Comparison of ENCODE assay signal across 21 cellular contexts in the genomic region with DNA sequence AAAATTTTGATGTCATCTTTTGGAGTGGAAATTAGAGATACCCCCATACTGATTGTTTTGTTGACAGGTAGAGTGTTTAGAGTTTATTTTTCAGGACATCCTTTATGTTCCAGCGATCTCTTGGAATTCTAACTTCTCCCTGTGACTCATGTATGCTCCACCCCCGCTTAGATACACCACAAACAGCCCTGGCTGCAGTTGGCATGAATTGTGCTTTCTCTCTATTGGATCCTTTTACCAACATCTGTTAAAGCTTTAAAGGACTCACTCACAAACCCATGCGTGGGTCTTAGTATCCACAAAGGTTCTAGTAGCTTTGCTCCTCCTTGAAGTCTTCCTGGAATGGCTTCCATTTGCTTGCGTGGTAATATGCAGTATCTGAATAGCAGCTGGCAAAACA.
DNase-seq lines count a peak whose midpoint lies in the region; ATAC-seq and TF ChIP-seq lines count a peak whose summit lies in the region.
"Had no signal": no experiment of that assay in that cellular context is flagged by ENCODE, and none has a peak within 500 bp of the region (broad histone marks: within the 10 kb centered on the region; RNA-seq: fewer than 3 reads in every experiment).

No MANE protein-coding gene starts in this region.

- no peaks in the 10 kb centered on the region for H3F3A ChIP-seq in GM23248 (ENCODE audit: insufficient read depth)

- no peaks in the 10 kb centered on the region for H3K79me2 ChIP-seq in GM23248 (ENCODE audit: insufficient read depth)

- WGBS in GM23248 (ENCODE audit: low coverage in 1 of 2, low lambda C conversion rate in 2 of 2, missing lambda C conversion rate in 2 of 2), 2 experiments, result 17 to 18% methylated on average over 4 of the region's 4 CpGs

- DNase-seq in GM23248 (peak; percentile 59), SW480 (ENCODE audit: low spot score) (peak; percentile 83), inferior parietal cortex (ENCODE audit: extremely low spot score) (peak; percentile 56), substantia nigra (lab: John Stamatoyannopoulos, UW) (no peak), foreskin keratinocyte (no peak)
- DNase-seq in central memory CD4-positive, alpha-beta T cell, result no peak
- DNase-seq: activated CD4-positive, alpha-beta T cell treated with anti-CD3 and anti-CD28 coated beads for 1 hour; activated CD8-positive, alpha-beta memory T cell treated with anti-CD3 and anti-CD28 coated beads for 24 hours; activated T-cell treated with anti-CD3 and anti-CD28 coated beads, Interleukin-2, amount 50 U/mL, for 24 hours; BE2C; COR-L47; gastrocnemius medialis; GOT3; NCI-H526 treated with DMSO at 0.1 percent for 48 hours; Right ventricle myocardium superior; stimulated activated naive B cell treated with anti-CD40 and anti-IgM and Interleukin-4, amounts not matched to agents 10 μg/mL and 1 μg/mL and 100 μg/mL, for 72 hours; SW 1271; thyroid gland had no signal

- no peak for ATAC-seq in HG02884 (IDR thresholded peaks at IDR 0.05; ENCODE audit: unreplicated experiment)
- no peak for ATAC-seq in foreskin keratinocyte
- no peak for ATAC-seq in GM18520 (IDR thresholded peaks at IDR 0.05; ENCODE audit: unreplicated experiment)
- ATAC-seq: gastrocnemius medialis had no signal

- no peak overlapping the region for H2AFZ ChIP-seq in GM23248

- H3K9ac ChIP-seq in GM23248, result no peak overlapping the region

- in situ Hi-C loops in GM23248 (cut with MboI), result no loop called here

- no peak overlapping the region for H3K4me3 ChIP-seq in GM23248
- H3K4me3 ChIP-seq: gastrocnemius medialis, skin epidermis, thyroid gland had no signal

- H3K4me1 ChIP-seq in GM23248 (ENCODE audit: insufficient read depth) (no peaks in the 10 kb centered on the region), foreskin keratinocyte (no peaks in the 10 kb centered on the region)
- H3K4me1 ChIP-seq: BE2C, gastrocnemius medialis, thyroid gland had no signal

- H4K20me1 ChIP-seq in GM23248 (ENCODE audit: insufficient read depth), result no peaks in the 10 kb centered on the region

- H3K36me3 ChIP-seq in GM23248 (ENCODE audit: low read depth), result no peaks in the 10 kb centered on the region
- H3K36me3 ChIP-seq: BE2C, gastrocnemius medialis, thyroid gland had no signal

- no peak for TF ChIP-seq CTCF in foreskin keratinocyte (conservative IDR thresholded peaks at IDR 0.05)

- no peaks in the 10 kb centered on the region for H3K27me3 ChIP-seq in GM23248 (replicated peaks; ENCODE audit: insufficient read depth)
- no peaks in the 10 kb centered on the region for H3K27me3 ChIP-seq in foreskin keratinocyte
- H3K27me3 ChIP-seq: BE2C, gastrocnemius medialis, thyroid gland had no signal

- no peak overlapping the region for H3K4me2 ChIP-seq in GM23248 (ENCODE audit: unreplicated experiment)

- H3K27ac ChIP-seq in GM23248, result no peak overlapping the region
- peak overlapping the region; percentile 14 for H3K27ac ChIP-seq in substantia nigra (ENCODE audit: low read depth, low read length, poor library complexity, severe bottlenecking)
- no peak overlapping the region for H3K27ac ChIP-seq in foreskin keratinocyte
- H3K27ac ChIP-seq: gastrocnemius medialis, skin epidermis, thyroid gland had no signal

- H3K9me2 ChIP-seq in GM23248 (ENCODE audit: insufficient read depth), result no peaks in the 10 kb centered on the region

- H3K9me3 ChIP-seq in GM23248 (ENCODE audit: low read depth), result no peaks in the 10 kb centered on the region
- H3K9me3 ChIP-seq: BE2C, gastrocnemius medialis, thyroid gland had no signal

Comparison
In these comparisons a context has a peak if more than half of its experiments do, and no peak if none do; other contexts are left out.
1. DNase-seq: peak in GM23248 (single experiment), SW480 (single experiment) and inferior parietal cortex (single experiment); none in substantia nigra (0 of 49), foreskin keratinocyte (0 of 2) and central memory CD4-positive, alpha-beta T cell (single experiment).